Comparison of ENCODE assay signal across 11 cellular contexts in genomic region chr2:69720404-69720803, GRCh38. TPM values are rescaled to one million over a fixed set of nuclear protein-coding genes. Genes with fewer than 3 reads are reported as not detected.
DNase-seq lines count a peak whose midpoint lies in the region; ATAC-seq, FAIRE-seq and TF ChIP-seq lines count a peak whose summit lies in the region.
"Had no signal": no experiment of that assay in that cellular context is flagged by ENCODE, and none has a peak within 500 bp of the region (broad histone marks: within the 10 kb centered on the region; RNA-seq: fewer than 3 reads in every experiment).

No MANE protein-coding gene starts in this region.

- H4K20me1 ChIP-seq in KMS-11 (ENCODE audit: insufficient read depth) (no peaks in the 10 kb centered on the region), GM12878 (ENCODE audit: control insufficient read depth, insufficient read depth) (no peaks in the 10 kb centered on the region)

- H3K27me3 ChIP-seq in Caco-2 (replicated peaks; ENCODE audit: control insufficient read depth, insufficient read depth, low read length) (no peaks in the 10 kb centered on the region), KMS-11 (ENCODE audit: insufficient read depth, low read depth) (no peaks in the 10 kb centered on the region), GM12878 (replicated peaks in 1 of 2; ENCODE audit: control insufficient read depth in 2 of 2, insufficient read depth in 2 of 2, low read length in 1 of 2) (no peaks in the 10 kb centered on the region)
- H3K27me3 ChIP-seq: right atrium auricular region had no signal

- no peak for TF ChIP-seq EP300 in GM12878 (IDR thresholded peaks at IDR 0.05; ENCODE audit: borderline replicate concordance in 1 of 2, control insufficient read depth in 1 of 2, low read depth in 2 of 2, low read length in 2 of 2)

- CTCF ChIA-PET in Caco-2 (lab: Charles Lee), result interaction anchor here (1.2 kb wide), 2 partner anchors 96 to 170 kb away, joined by 3 read pairs; no protein-coding TSS in a partner anchor
- CTCF ChIA-PET in GM12878 (lab: Yijun Ruan, JAX), result interaction anchor here (0.8 to 11.6 kb wide), 7 partner anchors 22 to 267 kb away, joined by 3 to 293 read pairs (median 5); partner anchors contain the start of genes ANXA4 and SNRNP27

- H2AFZ ChIP-seq in KMS-11 (ENCODE audit: low read depth) (peak overlapping the region; percentile 32; the same call in 1 of the 2 replicates), GM12878 (ENCODE audit: control insufficient read depth, low read depth, low read length) (no peak overlapping the region)

- H3K27ac ChIP-seq in KMS-11 (no peak overlapping the region), GM12878 (ENCODE audit: control insufficient read depth, insufficient read depth) (no peak overlapping the region)
- H3K27ac ChIP-seq: right atrium auricular region had no signal

- no peak overlapping the region for H3K4me2 ChIP-seq in KMS-11
- no peak overlapping the region for H3K4me2 ChIP-seq in GM12878 (ENCODE audit: control insufficient read depth, insufficient read depth)

- SMC1A ChIA-PET in GM12878 (lab: Charles Lee; ENCODE audit: uncharacterized antibody, unreplicated experiment), result interaction anchor here (0.7 to 4.4 kb wide), 5 partner anchors 19 to 212 kb away, joined by 3 to 28 read pairs (median 3); no protein-coding TSS in a partner anchor

- no peak overlapping the region for H3K4me3 ChIP-seq in Caco-2 (ENCODE audit: low read depth, low read length)
- no peak overlapping the region for H3K4me3 ChIP-seq in KMS-11 (IDR thresholded peaks at IDR 0.05; ENCODE audit: insufficient read depth, low read depth, low read length)
- H3K4me3 ChIP-seq in GM12878, result no peak overlapping the region
- H3K4me3 ChIP-seq: right atrium auricular region had no signal

- H3K27me3 Mint-ChIP-seq in Caco-2 (ENCODE audit: insufficient read depth, unreplicated experiment), result no peaks in the 10 kb centered on the region

- H3K9ac ChIP-seq in KMS-11, result no peak overlapping the region
- H3K9ac ChIP-seq in GM12878 (ENCODE audit: control insufficient read depth, insufficient read depth, low read length), result no peak overlapping the region

- H3K27ac Mint-ChIP-seq in Caco-2 (ENCODE audit: unreplicated experiment), result no peak overlapping the region

- H3K4me3 Mint-ChIP-seq in Caco-2 (ENCODE audit: unreplicated experiment), result no peak overlapping the region

- POLR2A ChIA-PET in Caco-2 (lab: Charles Lee), result no interaction called here
- POLR2A ChIA-PET in GM12878 (lab: Charles Lee), result interaction anchor here (1.4 kb wide), 1 partner anchor 95 kb away, joined by 3 read pairs; no protein-coding TSS in a partner anchor

- no peaks in the 10 kb centered on the region for H3K79me2 ChIP-seq in KMS-11 (ENCODE audit: insufficient read depth, low read depth)
- H3K79me2 ChIP-seq in GM12878 (ENCODE audit: control insufficient read depth, insufficient read depth, low read length), result no peaks in the 10 kb centered on the region

- no peaks in the 10 kb centered on the region for H3K9me3 Mint-ChIP-seq in Caco-2 (ENCODE audit: unreplicated experiment)

- peaks cover 5% of the 10 kb centered on the region for H3K4me1 ChIP-seq in Caco-2
- H3K4me1 ChIP-seq in KMS-11 (ENCODE audit: low read depth, poor library complexity, severe bottlenecking), result peaks cover 53% of the 10 kb centered on the region
- H3K4me1 ChIP-seq in GM12878 (ENCODE audit: control insufficient read depth, insufficient read depth, low read length), result peaks cover 12% of the 10 kb centered on the region
- H3K4me1 ChIP-seq: right atrium auricular region had no signal

- TF ChIP-seq CTCF in Caco-2 (IDR thresholded peaks at IDR 0.05; ENCODE audit: insufficient read depth in 1 of 2, low read depth in 1 of 2, low read length in 1 of 2, severe bottlenecking in 1 of 2, unreplicated experiment in 1 of 2) (peak; percentile 36 to 45), KMS-11 (conservative IDR thresholded peaks at IDR 0.05; ENCODE audit: low read depth, low read length) (peak; percentile 64), GM12878 (IDR thresholded peaks at IDR 0.05 in 2 of 3, conservative IDR thresholded peaks at IDR 0.05 in 1 of 3; ENCODE audit: control insufficient read depth in 2 of 3, extremely low read depth in 1 of 3, insufficient read depth in 1 of 3, low read depth in 3 of 3, low read length in 3 of 3) (peak; percentile 32 to 37 (median 33); a peak in 4 of 6 replicates)

- intact Hi-C loops in Caco-2 (cut with micrococcal nuclease; ENCODE audit: unreplicated experiment) (loop anchor here (5.0 kb wide), 1 partner anchor 77 kb away; no protein-coding TSS in a partner anchor), GM12878 (cut with micrococcal nuclease; ENCODE audit: unreplicated experiment) (loop anchor here (5.0 kb wide), 2 partner anchors 112 to 192 kb away; no protein-coding TSS in a partner anchor)

- H3K36me3 ChIP-seq in Caco-2 (ENCODE audit: control insufficient read depth, insufficient read depth, low read length), result no peaks in the 10 kb centered on the region
- no peaks in the 10 kb centered on the region for H3K36me3 ChIP-seq in KMS-11 (ENCODE audit: insufficient read depth)
- H3K36me3 ChIP-seq in GM12878 (ENCODE audit: control insufficient read depth in 2 of 2, insufficient read depth in 2 of 2, low read length in 1 of 2), result no peaks in the 10 kb centered on the region
- H3K36me3 ChIP-seq: right atrium auricular region had no signal

- TF ChIP-seq RAD21 in GM12878 (IDR thresholded peaks at IDR 0.05; ENCODE audit: insufficient read depth, low read depth, low read length), result 0 out of 2 replicates have a peak, but pooled peaks have one; percentile 2

- H3K36me3 Mint-ChIP-seq in Caco-2 (ENCODE audit: insufficient read depth, unreplicated experiment), result no peaks in the 10 kb centered on the region

- BruUV-seq in Caco-2 (replicated peaks; lab: Mats Ljungman, UMichigan) (no TSS peak), GM12878 (replicated peaks; lab: Mats Ljungman, UMichigan) (no TSS peak)

- 0 out of 3 replicates have a peak, but pooled peaks have one; percentile 13 for ATAC-seq in GM12878
- ATAC-seq in GM19328 (IDR thresholded peaks at IDR 0.05; ENCODE audit: unreplicated experiment), result no peak
- no peak for ATAC-seq in GM21717 (IDR thresholded peaks at IDR 0.05; ENCODE audit: unreplicated experiment)

- no peak for FAIRE-seq in GM12878 (lab: Jason Lieb, UNC)

- H3K9me3 ChIP-seq in Caco-2 (no peaks in the 10 kb centered on the region), GM12878 (replicated peaks; ENCODE audit: control insufficient read depth, insufficient read depth, low read length) (no peaks in the 10 kb centered on the region)
- H3K9me3 ChIP-seq: right atrium auricular region had no signal

- no peaks in the 10 kb centered on the region for H3K4me1 Mint-ChIP-seq in Caco-2 (ENCODE audit: low read depth, unreplicated experiment)

- DNase-seq in Caco-2 (peak in 1 of 2 experiments; percentile 32), GM12878 (ENCODE audit: low read depth, low spot score) (no peak), lung microvascular endothelial cell (ENCODE audit: low read depth in 2 of 2) (peak; percentile 33 to 37), NCI-H146 treated with DMSO at 0.1 percent for 48 hours (lab: John Stamatoyannopoulos, UW; ENCODE audit: unreplicated experiment) (no peak), nucleus accumbens (lab: John Stamatoyannopoulos, UW) (no peak)
- DNase-seq: effector CD8-positive, alpha-beta T cell; NCI-H748 treated with DMSO at 0.1 percent for 48 hours had no signal

- in situ Hi-C loops in GM12878 (cut with MboI), result loop anchor here (5.0 to 25.0 kb wide), 3 partner anchors 92 to 708 kb away; partner anchors contain the start of genes ANTXR1 and SNRNP27

- TF ChIP-seq POLR2A in GM12878 (IDR thresholded peaks at IDR 0.05; ENCODE audit: low read depth, low read length), result no peak

- WGBS in GM12878 (ENCODE audit: insufficient coverage, insufficient replicate concordance, low lambda C conversion rate, missing lambda C conversion rate), result 33% methylated on average over 1 of the region's 1 CpG

- RAD21 ChIA-PET in GM12878 (lab: Charles Lee; ENCODE audit: unreplicated experiment), result interaction anchor here (0.7 to 1.1 kb wide), 2 partner anchors 97 to 98 kb away, joined by 3 to 4 read pairs; no protein-coding TSS in a partner anchor

TF ChIP-seq in GM12878, 131 proteins besides CTCF, POLR2A, EP300 and RAD21 (continues in another document):
- TF ChIP-seq HDGF (IDR thresholded peaks at IDR 0.05) (no peak), ZBED1 (IDR thresholded peaks at IDR 0.05; ENCODE audit: borderline replicate concordance) (no peak), HCFC1 (IDR thresholded peaks at IDR 0.05; ENCODE audit: low read length) (no peak), TARDBP (IDR thresholded peaks at IDR 0.05; ENCODE audit: borderline replicate concordance) (no peak)

RNA-seq across cellular contexts. Expression of gene ANXA4, which starts 21.5 kb away (rescaled TPM):
- 90.8 and 92.0 TPM in 2 replicates for total RNA-seq in Caco-2 (2022)
- total RNA-seq in GM12878 (2013; cell fraction: nucleolus; rRNA removed), result 52.6 and 58.2 TPM in 2 replicates
- 59.3 and 60.0 TPM in 2 replicates for total RNA-seq in GM12878 (2014; rRNA removed)
- 16.3 and 17.7 TPM in 2 replicates for total RNA-seq in GM12878 (2014; rRNA removed; fragmentation: Illumina TruSeq; extraction: Trizol)
- 57.5 and 64.2 TPM in 2 replicates for total RNA-seq in GM12878 (2021)
- 18.8 TPM for polyA plus RNA-seq in GM12878 (2011; ENCODE audit: low read depth)
- 81.6 and 97.2 TPM in 2 replicates for polyA plus RNA-seq in GM12878 (2011; rRNA removed)
- polyA plus RNA-seq in GM12878 (2011; cell fraction: cytosol; rRNA removed), result 71.3 and 110 TPM in 2 replicates
- polyA plus RNA-seq in GM12878 (2011; cell fraction: nucleus; rRNA removed), result 110 and 122 TPM in 2 replicates
- 44.2 and 54.2 TPM in 2 replicates for polyA plus RNA-seq in GM12878 (2012)
- 57.9 and 74.3 TPM in 2 replicates for polyA plus RNA-seq in GM12878 (2014; fragmentation: Illumina TruSeq; extraction: Trizol)
- polyA plus RNA-seq in GM12878 (2014; fragmentation: Nextera tagmentation; extraction: Ambion mirVana), result 10 to 100 TPM; 64.6 to 73.1 TPM
- 78.8 and 94.3 TPM in 2 replicates for polyA plus RNA-seq in GM12878 (2014; rRNA removed)
- polyA plus RNA-seq in GM12878 (2016; fragmentation: Nextera tagmentation; extraction: Ambion mirVana), result 10 to 100 TPM; 69.0 to 74.2 TPM
- 77.5 and 85.9 TPM in 2 replicates for polyA minus RNA-seq in GM12878 (2011; rRNA and poly(A)+ RNA removed)
- polyA minus RNA-seq in GM12878 (2011; cell fraction: cytosol; rRNA and poly(A)+ RNA removed), result 24.5 and 37.8 TPM in 2 replicates
- polyA minus RNA-seq in GM12878 (2011; cell fraction: nucleus; rRNA and poly(A)+ RNA removed), result 21.4 and 30.3 TPM in 2 replicates
- total RNA-seq in lung microvascular endothelial cell, result 41.8 and 52.2 TPM in 2 replicates

Comparison
In these comparisons a context has a peak if more than half of its experiments do, and no peak if none do; other contexts are left out.
1. DNase-seq: peak in lung microvascular endothelial cell (2 of 2); none in GM12878 (single experiment), NCI-H146 treated with DMSO at 0.1 percent for 48 hours (single experiment) and nucleus accumbens (0 of 56).
2. Peak in every context shown above with its lines, with median percentiles within 50 percentile points of each other: CTCF ChIP-seq.